19 cellular contexts compared by ENCODE assay signal in genomic region chr3:49883992-49884391, GRCh38. TPM values are rescaled to one million over a fixed set of nuclear protein-coding genes. Genes with fewer than 3 reads are reported as not detected.
"Had no signal": no experiment of that assay in that cellular context is flagged by ENCODE, and none has a peak within 500 bp of the region (broad histone marks: within the 10 kb centered on the region; RNA-seq: fewer than 3 reads in every experiment).

No MANE protein-coding gene starts in this region.

- H3K4me3 ChIP-seq: lung, prostate gland, sigmoid colon, transverse colon had no signal

- H3K36me3 ChIP-seq: brain microvascular endothelial cell, prostate gland, sigmoid colon, transverse colon had no signal

- H3K4me3 Mint-ChIP-seq: activated naive CD8-positive, alpha-beta T cell; naive B cell had no signal

- H3K9me3 ChIP-seq: prostate gland, sigmoid colon, transverse colon had no signal

- H3K27me3 ChIP-seq: transverse colon had no signal

- H3K9me3 Mint-ChIP-seq: naive B cell had no signal

- H3K4me1 ChIP-seq: prostate gland, sigmoid colon had no signal

- H3K4me1 Mint-ChIP-seq: naive B cell had no signal

- H3K27ac ChIP-seq: brain microvascular endothelial cell, prostate gland, sigmoid colon, transverse colon had no signal

- DNase-seq: activated CD4-positive, alpha-beta T cell treated with anti-CD3 and anti-CD28 coated beads, Interleukin-2, amount 50 U/mL, for 1 hour; activated CD4-positive, CD25-positive, alpha-beta regulatory T cell; activated effector memory CD4-positive, alpha-beta T cell treated with Interleukin-2 at 50 U/mL for 16 hours; activated T-cell treated with anti-CD3 and anti-CD28 coated beads, Interleukin-2, amount 50 U/mL, for 1 hour; amygdala; brain microvascular endothelial cell; effector memory CD4-positive, alpha-beta T cell; hypothalamus; naive B cell; sigmoid colon; stimulated activated CD4-positive, alpha-beta T cell treated with anti-CD3 and anti-CD28 coated beads, Interleukin-12 subunit alpha, Interleukin-12 subunit beta, amount 100 ng/mL, for 4 hours; stimulated activated naive CD4-positive, alpha-beta T cell; substantia nigra; transverse colon had no signal

- H3K27ac Mint-ChIP-seq: activated naive CD8-positive, alpha-beta T cell; naive B cell had no signal

- FAIRE-seq: TTC549 had no signal

- H3K27me3 Mint-ChIP-seq: activated naive CD8-positive, alpha-beta T cell had no signal

- H3K36me3 Mint-ChIP-seq: activated naive CD8-positive, alpha-beta T cell; naive B cell had no signal

RNA-seq across cellular contexts. Expression of gene CAMKV, which starts 14.3 kb away (rescaled TPM):
- total RNA-seq: glomerular endothelial cell, sigmoid colon had no signal
- polyA plus RNA-seq: lung had no signal
